In the genomic region with DNA sequence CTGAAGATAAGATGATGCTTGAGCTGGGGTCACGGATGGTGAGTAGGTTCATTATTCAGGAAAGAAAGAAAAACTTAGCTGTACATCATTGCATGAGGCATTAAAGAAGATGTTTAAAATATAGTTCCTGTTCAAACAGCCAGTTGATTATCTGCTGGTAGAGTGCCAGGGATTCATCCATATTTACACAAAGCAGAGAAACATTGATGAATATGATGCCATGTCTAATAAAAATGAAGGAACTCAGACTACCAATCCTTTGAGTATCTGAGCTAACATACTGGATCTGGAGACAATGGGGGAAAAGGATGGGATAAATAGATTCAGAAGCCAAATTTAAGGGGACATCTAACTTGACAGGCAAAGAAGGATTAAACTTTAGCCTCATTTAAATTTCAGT, we compare ENCODE assay signal across 33 cellular contexts. TPM values are rescaled to one million over a fixed set of nuclear protein-coding genes. Genes with fewer than 3 reads are reported as not detected.
"Had no signal": no experiment of that assay in that cellular context is flagged by ENCODE, and none has a peak within 500 bp of the region (broad histone marks: within the 10 kb centered on the region; RNA-seq: fewer than 3 reads in every experiment).

No MANE protein-coding gene starts in this region.

- H3K4me3 ChIP-seq: ascending aorta, cardiac muscle cell had no signal

- H3K27ac ChIP-seq: ascending aorta, cardiac muscle cell, WERI-Rb-1 had no signal

- H3K9me3 ChIP-seq: ascending aorta had no signal

- H3K36me3 ChIP-seq: ascending aorta, cardiac muscle cell, WERI-Rb-1 had no signal

- DNase-seq: activated CD4-positive, alpha-beta memory T cell treated with anti-CD3 and anti-CD28 coated beads, Interleukin-2, amount 10 ng/mL, durations not matched to agents 7 days and 5 days; activated CD4-positive, alpha-beta T cell treated with anti-CD3 and anti-CD28 coated beads for 1 hour; activated CD4-positive, alpha-beta T cell treated with anti-CD3 and anti-CD28 coated beads for 36 hours; activated CD4-positive, alpha-beta T cell treated with anti-CD3 and anti-CD28 coated beads for 48 hours; activated CD4-positive, alpha-beta T cell treated with anti-CD3 and anti-CD28 coated beads, Interleukin-2, amount 10 ng/mL, durations not matched to agents 7 days and 5 days; activated CD4-positive, alpha-beta T cell treated with anti-CD3 and anti-CD28 coated beads, Interleukin-2, amount 50 U/mL, for 48 hours; activated CD4-positive, CD25-positive, alpha-beta regulatory T cell; activated CD8-positive, alpha-beta memory T cell treated with anti-CD3 and anti-CD28 coated beads for 24 hours; activated CD8-positive, alpha-beta memory T cell treated with anti-CD3 and anti-CD28 coated beads, Interleukin-2, amount 10 ng/mL, durations not matched to agents 7 days and 5 days; activated CD8-positive, alpha-beta memory T cell treated with anti-CD3 and anti-CD28 coated beads, Interleukin-2, amount 50 U/mL, for 48 hours; activated CD8-positive, alpha-beta T cell treated with anti-CD3 and anti-CD28 coated beads, Interleukin-2, amount 10 ng/mL, durations not matched to agents 7 days and 5 days; activated effector memory CD4-positive, alpha-beta T cell treated with Interleukin-2 at 50 U/mL for 16 hours; activated gamma-delta T cell; activated naive CD4-positive, alpha-beta T cell treated with anti-CD3 and anti-CD28 coated beads, Interleukin-2, amount 10 ng/mL, durations not matched to agents 7 days and 5 days; activated naive CD4-positive, alpha-beta T cell treated with Interleukin-2 at 50 U/mL for 16 hours; activated naive CD8-positive, alpha-beta T cell treated with anti-CD3 and anti-CD28 coated beads, Interleukin-2, amount 10 ng/mL, durations not matched to agents 7 days and 5 days; activated naive CD8-positive, alpha-beta T cell treated with anti-CD3 and anti-CD28 coated beads, Interleukin-2, amount 50 U/mL, for 24 hours; activated T-cell treated with anti-CD3 and anti-CD28 coated beads, Interleukin-2, amount 50 U/mL, for 24 hours; activated T-cell treated with anti-CD3 and anti-CD28 coated beads, Interleukin-2, amount 50 U/mL, for 48 hours; amygdala; anterior cingulate cortex; caudate nucleus; cerebellar nuclear complex; T-helper 1 cell; T-helper 2 cell; T-helper 9 cell; WERI-Rb-1 had no signal

- H3K27me3 ChIP-seq: ascending aorta had no signal

- ATAC-seq: activated CD4-positive, alpha-beta T cell treated with anti-CD3 and anti-CD28 coated beads for 36 hours; activated CD4-positive, CD25-positive, alpha-beta regulatory T cell treated with anti-CD3 and anti-CD28 coated beads, Interleukin-2, amount 50 U/mL, for 24 hours; activated CD8-positive, alpha-beta memory T cell treated with anti-CD3 and anti-CD28 coated beads, Interleukin-2, amount 10 ng/mL, durations not matched to agents 7 days and 5 days; activated CD8-positive, alpha-beta T cell treated with anti-CD3 and anti-CD28 coated beads, Interleukin-2, amount 10 ng/mL, durations not matched to agents 7 days and 5 days; activated naive CD8-positive, alpha-beta T cell treated with anti-CD3 and anti-CD28 coated beads, Interleukin-2, amount 50 U/mL, for 24 hours; WTC11 had no signal

- H3K4me1 ChIP-seq: ascending aorta had no signal

RNA-seq across cellular contexts. Expression of gene TRIM67, which starts 14.6 kb away (rescaled TPM):
- total RNA-seq: activated CD4-positive, alpha-beta memory T cell treated with anti-CD3 and anti-CD28 coated beads, Interleukin-2, amount 10 ng/mL, durations not matched to agents 7 days and 5 days; activated CD4-positive, alpha-beta T cell treated with anti-CD3 and anti-CD28 coated beads for 36 hours; activated CD4-positive, alpha-beta T cell treated with anti-CD3 and anti-CD28 coated beads, Interleukin-2, amount 10 ng/mL, durations not matched to agents 7 days and 5 days; activated CD8-positive, alpha-beta memory T cell treated with anti-CD3 and anti-CD28 coated beads, Interleukin-2, amount 10 ng/mL, durations not matched to agents 7 days and 5 days; activated CD8-positive, alpha-beta T cell treated with anti-CD3 and anti-CD28 coated beads, Interleukin-2, amount 10 ng/mL, durations not matched to agents 7 days and 5 days; activated naive CD8-positive, alpha-beta T cell treated with anti-CD3 and anti-CD28 coated beads, Interleukin-2, amount 10 ng/mL, durations not matched to agents 7 days and 5 days; activated T-helper 2 cell treated with anti-CD3 and anti-CD28 coated beads, Interferon-gamma antibody, Interleukin-2, Interleukin-4, amounts not matched to agents 10 μg/mL and 5 μg/mL and 100 μg/mL, durations not matched to agents 14 hours and 24 hours and 36 hours; ascending aorta; bronchial epithelial cell; WTC11 had no signal
- polyA plus RNA-seq: cardiac muscle cell had no signal
